8 cellular contexts compared by ENCODE assay signal in the genomic region with DNA sequence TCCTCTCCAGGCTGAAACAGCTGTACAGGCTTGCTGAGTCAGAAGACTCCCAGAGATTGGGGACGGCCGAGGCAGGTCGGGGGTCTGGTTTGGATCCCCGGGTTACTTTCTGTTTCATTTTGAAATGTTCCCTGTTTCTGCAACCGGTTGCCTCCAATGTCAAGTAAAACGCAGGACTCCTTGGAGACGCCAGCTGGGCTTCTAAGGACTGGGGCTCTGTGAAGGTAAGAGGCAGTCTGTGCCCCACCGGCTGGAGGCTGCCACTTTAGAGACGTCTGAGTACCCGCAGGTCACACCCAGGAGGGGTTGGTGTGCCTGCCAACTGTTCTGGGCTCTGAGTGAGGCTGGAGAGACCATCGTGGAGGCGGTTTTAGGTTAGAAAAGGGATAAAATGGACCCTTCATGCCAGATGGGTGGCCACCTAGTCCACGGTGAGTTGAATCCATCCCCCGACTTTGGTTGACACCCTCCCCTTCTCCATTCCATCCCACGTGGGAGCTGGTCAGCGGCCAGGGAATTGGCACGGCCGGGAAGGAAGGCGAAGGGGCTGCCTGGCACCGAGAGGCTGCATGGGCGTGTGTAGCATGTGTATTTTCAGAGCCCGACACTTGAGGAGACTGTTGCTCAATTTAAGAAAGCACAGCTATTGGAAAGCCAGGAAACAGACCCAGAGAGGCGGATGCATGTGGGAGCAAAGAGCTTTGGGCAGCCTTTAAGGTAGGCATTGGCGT.
DNase-seq lines count a peak whose midpoint lies in the region; ATAC-seq lines count a peak whose summit lies in the region.

No MANE protein-coding gene starts in this region.

- 3 to 6% methylated on average over 14 to 24 of the region's 24 CpGs for WGBS in mesodermal cell (ENCODE audit: insufficient coverage in 2 of 2), 2 experiments

- H3K4me1 ChIP-seq in mesodermal cell (ENCODE audit: control insufficient read depth, insufficient read depth, low read length, poor library complexity, severe bottlenecking) (peaks cover 21% of the 10 kb centered on the region), subcutaneous abdominal adipose tissue (ENCODE audit: control insufficient read depth in 5 of 5, insufficient read depth in 5 of 5, low read length in 5 of 5) (peaks cover 0 to 23% (median 17%) of the 10 kb centered on the region in 5 donors)

- ATAC-seq in esophagus mucosa = peak; percentile 65
- no peak for ATAC-seq in HG03469 (IDR thresholded peaks at IDR 0.05; ENCODE audit: unreplicated experiment)

- no peaks in the 10 kb centered on the region for H3K9me3 ChIP-seq in mesodermal cell (ENCODE audit: control insufficient read depth, low read length)
- no peaks in the 10 kb centered on the region for H3K9me3 ChIP-seq in subcutaneous abdominal adipose tissue (ENCODE audit: control insufficient read depth in 5 of 5, low read length in 5 of 5)

- H3K4me3 ChIP-seq in mesodermal cell (ENCODE audit: extremely low read depth, insufficient read depth, low read length, poor library complexity, severe bottlenecking) (peak overlapping the region; percentile 52), subcutaneous abdominal adipose tissue (ENCODE audit: low read depth in 1 of 5, low read length in 5 of 5) (peak overlapping the region; percentile 80 to 86 (median 83))

- DNase-seq in EL (peak; percentile 76), MV-4-11 (lab: John Stamatoyannopoulos, UW) (peak; percentile 19), NCI-H1694 treated with DMSO at 0.1 percent for 48 hours (lab: John Stamatoyannopoulos, UW) (no peak)
- peak; percentile 21 for DNase-seq in activated T-cell treated with anti-CD3 and anti-CD28 coated beads, Interleukin-2, amount 50 U/mL, for 1 hour

- peak overlapping the region; percentile 57 for H3K27ac ChIP-seq in mesodermal cell (ENCODE audit: low read depth, low read length, severe bottlenecking)
- H3K27ac ChIP-seq in subcutaneous abdominal adipose tissue (ENCODE audit: low read depth, low read length) = peak overlapping the region; percentile 73

- no peaks in the 10 kb centered on the region for H3K36me3 ChIP-seq in mesodermal cell (ENCODE audit: control insufficient read depth, insufficient read depth, low read length)
- H3K36me3 ChIP-seq in subcutaneous abdominal adipose tissue (ENCODE audit: control insufficient read depth in 5 of 5, insufficient read depth in 5 of 5, low read length in 5 of 5) = no peaks in the 10 kb centered on the region

- H3K9ac ChIP-seq in subcutaneous abdominal adipose tissue (ENCODE audit: low read length in 5 of 5) = peak overlapping the region; percentile 60 to 78 (median 74)

- peaks cover 0 to 6% (median 0%) of the 10 kb centered on the region in 5 donors for H3K27me3 ChIP-seq in subcutaneous abdominal adipose tissue (ENCODE audit: control insufficient read depth in 5 of 5, insufficient read depth in 4 of 5, low read length in 5 of 5)
